ENCODE assay signal across 10 cellular contexts in the genomic region with DNA sequence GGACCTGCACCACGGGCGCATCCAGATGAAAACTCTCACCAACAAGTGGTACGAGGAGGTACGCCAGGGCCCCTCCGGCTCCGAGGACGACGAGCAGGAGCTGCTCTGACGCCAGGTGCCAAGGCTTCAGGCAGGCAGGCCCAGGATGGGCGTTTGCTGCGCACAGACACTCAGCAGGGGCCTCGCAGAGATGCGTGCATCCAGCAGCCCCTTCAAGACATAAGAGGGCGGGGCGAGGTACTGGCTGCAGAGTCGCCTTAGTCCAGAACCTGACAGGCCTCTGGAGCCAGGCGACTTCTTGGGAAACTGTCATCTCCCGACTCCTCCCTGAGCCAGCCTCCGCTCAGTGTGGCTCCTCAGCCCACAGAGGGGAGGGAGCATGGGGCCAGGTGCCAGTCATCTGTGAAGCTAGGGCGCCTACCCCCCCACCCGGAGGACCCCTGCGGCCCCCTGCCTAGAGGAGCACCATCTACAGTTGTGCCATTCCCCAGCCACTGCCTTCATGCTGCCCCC. TPM values are rescaled to one million over a fixed set of nuclear protein-coding genes. Genes with fewer than 3 reads are reported as not detected.
DNase-seq lines count a peak whose midpoint lies in the region; ATAC-seq and TF ChIP-seq lines count a peak whose summit lies in the region.
"Had no signal": no experiment of that assay in that cellular context is flagged by ENCODE, and none has a peak within 500 bp of the region (broad histone marks: within the 10 kb centered on the region; RNA-seq: fewer than 3 reads in every experiment).

No MANE protein-coding gene starts in this region.

- H3K27ac Mint-ChIP-seq in stimulated activated naive CD8-positive, alpha-beta T cell treated with anti-CD3 and anti-CD28 coated beads, Interleukin-15, Interleukin-2, amounts not matched to agents 100 ng/mL and 50 ng/mL, for 24 hours, result peak overlapping the region; percentile 78

- no peaks in the 10 kb centered on the region for H3K27me3 Mint-ChIP-seq in stimulated activated naive CD8-positive, alpha-beta T cell treated with anti-CD3 and anti-CD28 coated beads, Interleukin-15, Interleukin-2, amounts not matched to agents 100 ng/mL and 50 ng/mL, for 24 hours
- H3K27me3 Mint-ChIP-seq: effector memory CD8-positive, alpha-beta T cell; T-cell had no signal

- peak overlapping the region; percentile 44 to 71 (median 56) for H3K27ac ChIP-seq in esophagus muscularis mucosa (replicated peaks in 1 of 4)

- no peaks in the 10 kb centered on the region for H3K9me3 Mint-ChIP-seq in stimulated activated naive CD8-positive, alpha-beta T cell treated with anti-CD3 and anti-CD28 coated beads, Interleukin-15, Interleukin-2, amounts not matched to agents 100 ng/mL and 50 ng/mL, for 24 hours
- H3K9me3 Mint-ChIP-seq: effector memory CD8-positive, alpha-beta T cell; T-cell had no signal

- intact Hi-C loops in esophagus muscularis mucosa (cut with DNase I), result loop anchor here (2.0 kb wide), 1 partner anchor 277 kb away; no protein-coding TSS in a partner anchor

- DNase-seq in stimulated activated naive CD8-positive, alpha-beta T cell treated with anti-CD3 and anti-CD28 coated beads, Interleukin-15, Interleukin-2, amounts not matched to agents 100 U/mL and 50 U/mL, for 24 hours, result no peak
- DNase-seq in esophagus muscularis mucosa (ENCODE audit: extremely low spot score) (no peak), retina (peak; percentile 10), iPS-NIHi11 (ENCODE audit: low spot score) (no peak), NCI-H510A treated with DMSO at 0.1 percent for 48 hours (lab: John Stamatoyannopoulos, UW) (no peak), SW480 (ENCODE audit: low spot score) (no peak)

- peaks cover 21% of the 10 kb centered on the region for H3K4me1 Mint-ChIP-seq in stimulated activated naive CD8-positive, alpha-beta T cell treated with anti-CD3 and anti-CD28 coated beads, Interleukin-15, Interleukin-2, amounts not matched to agents 100 ng/mL and 50 ng/mL, for 24 hours (ENCODE audit: low read depth)

- no peaks in the 10 kb centered on the region for H3K9me3 ChIP-seq in esophagus muscularis mucosa

- no peak for ATAC-seq in stimulated activated naive CD8-positive, alpha-beta T cell treated with anti-CD3 and anti-CD28 coated beads, Interleukin-15, Interleukin-2, amounts not matched to agents 100 U/mL and 50 U/mL, for 24 hours
- ATAC-seq in GM18907 (IDR thresholded peaks at IDR 0.05; ENCODE audit: unreplicated experiment), result no peak

- TF ChIP-seq EP300 in esophagus muscularis mucosa (IDR thresholded peaks at IDR 0.05), result no peak

- H3K36me3 Mint-ChIP-seq in stimulated activated naive CD8-positive, alpha-beta T cell treated with anti-CD3 and anti-CD28 coated beads, Interleukin-15, Interleukin-2, amounts not matched to agents 100 ng/mL and 50 ng/mL, for 24 hours (ENCODE audit: low read depth), result peaks cover 21% of the 10 kb centered on the region

- no peak overlapping the region for H3K4me3 Mint-ChIP-seq in stimulated activated naive CD8-positive, alpha-beta T cell treated with anti-CD3 and anti-CD28 coated beads, Interleukin-15, Interleukin-2, amounts not matched to agents 100 ng/mL and 50 ng/mL, for 24 hours
- H3K4me3 Mint-ChIP-seq: effector memory CD8-positive, alpha-beta T cell; T-cell had no signal

- no peak for TF ChIP-seq POLR2A in esophagus muscularis mucosa (IDR thresholded peaks at IDR 0.05; ENCODE audit: low read depth)

- TF ChIP-seq CTCF in esophagus muscularis mucosa (IDR thresholded peaks at IDR 0.05), result no peak

- H3K4me3 ChIP-seq in esophagus muscularis mucosa, result no peak overlapping the region

- no peaks in the 10 kb centered on the region for H3K27me3 ChIP-seq in esophagus muscularis mucosa

- H3K36me3 ChIP-seq in esophagus muscularis mucosa, result peaks cover 9 to 71% (median 56%) of the 10 kb centered on the region in 4 donors

- WGBS in esophagus muscularis mucosa, result 92% methylated on average over 10 of the region's 22 CpGs

- peaks cover 46 to 58% (median 51%) of the 10 kb centered on the region in 4 donors for H3K4me1 ChIP-seq in esophagus muscularis mucosa

RNA-seq across cellular contexts. Expression of gene SPATA2, which starts 27.4 kb away (rescaled TPM):
- total RNA-seq in esophagus muscularis mucosa, result 1 to 10 TPM; 4.0 to 6.7 (median 5.5) TPM

RNA-seq across cellular contexts. Expression of gene RNF114, which starts 48.3 kb away (rescaled TPM):
- 100 to 1,000 TPM in 1 of 4 donors, 10 to 100 TPM in 3; 65.2 to 142 (median 78.1) TPM for total RNA-seq in esophagus muscularis mucosa
